ENCODE assay signal across 21 cellular contexts in the genomic region with DNA sequence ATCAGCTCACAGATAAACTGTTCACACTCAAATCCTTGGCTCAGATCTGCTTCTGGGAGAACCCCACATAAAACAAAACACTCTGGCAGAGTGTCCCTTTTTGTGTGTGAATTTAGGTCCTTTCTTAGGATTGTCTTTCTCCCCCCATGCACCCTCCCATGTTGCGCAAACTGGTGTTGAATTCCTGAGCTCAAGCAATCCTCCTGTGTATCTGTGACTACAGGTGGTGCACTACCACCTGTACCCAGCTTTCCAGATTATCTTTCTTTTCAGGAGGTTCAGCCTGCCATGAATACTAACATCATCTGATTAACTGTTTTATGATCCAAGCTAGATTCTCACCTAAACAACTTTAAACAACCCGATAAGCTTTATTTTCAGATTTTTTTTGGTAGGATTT.
"Had no signal": no experiment of that assay in that cellular context is flagged by ENCODE, and none has a peak within 500 bp of the region (broad histone marks: within the 10 kb centered on the region; RNA-seq: fewer than 3 reads in every experiment).

No MANE protein-coding gene starts in this region.

- ATAC-seq: activated CD4-positive, CD25-positive, alpha-beta regulatory T cell treated with anti-CD3 and anti-CD28 coated beads, Interleukin-2, amount 50 U/mL, for 24 hours; activated T-cell treated with anti-CD3 and anti-CD28 coated beads, Interleukin-2, amount 50 U/mL, for 72 hours; gastroesophageal sphincter; lower lobe of right lung; naive thymus-derived CD8-positive, alpha-beta T cell; stimulated activated naive B cell treated with anti-CD40 and anti-IgM and Interleukin-4, amounts not matched to agents 10 μg/mL and 1 μg/mL and 100 μg/mL, for 72 hours had no signal

- H3K27me3 ChIP-seq: esophagus squamous epithelium, gastroesophageal sphincter had no signal

- H3K9me3 ChIP-seq: esophagus squamous epithelium, gastroesophageal sphincter, lower lobe of right lung had no signal

- H3K27ac ChIP-seq: esophagus squamous epithelium, lower lobe of right lung had no signal

- H3K36me3 Mint-ChIP-seq: activated naive CD8-positive, alpha-beta T cell treated with anti-CD3 and anti-CD28 coated beads, Interleukin-2, amount 10 ng/mL, durations not matched to agents 7 days and 5 days; naive thymus-derived CD8-positive, alpha-beta T cell; stimulated activated naive B cell treated with anti-CD40 and anti-IgM and Interleukin-4, amounts not matched to agents 10 μg/mL and 1 μg/mL and 100 μg/mL, for 72 hours; type B pancreatic cell had no signal

- H3K27ac Mint-ChIP-seq: activated CD4-positive, alpha-beta memory T cell treated with anti-CD3 and anti-CD28 coated beads, Interleukin-2, amount 10 ng/mL, durations not matched to agents 7 days and 5 days; activated CD4-positive, alpha-beta T cell treated with anti-CD3 and anti-CD28 coated beads, Interleukin-2, amount 10 ng/mL, durations not matched to agents 24 days and 14 days; activated naive CD4-positive, alpha-beta T cell treated with anti-CD3 and anti-CD28 coated beads for 36 hours; activated naive CD8-positive, alpha-beta T cell treated with anti-CD3 and anti-CD28 coated beads, Interleukin-2, amount 10 ng/mL, durations not matched to agents 7 days and 5 days; endodermal cell; mesothelial cell of epicardium; naive thymus-derived CD8-positive, alpha-beta T cell; stimulated activated naive B cell treated with anti-CD40 and anti-IgM and Interleukin-4, amounts not matched to agents 10 μg/mL and 1 μg/mL and 100 μg/mL, for 72 hours; type B pancreatic cell had no signal

- H3K36me3 ChIP-seq: esophagus squamous epithelium, gastroesophageal sphincter, lower lobe of right lung had no signal

- H3K27me3 Mint-ChIP-seq: activated CD4-positive, alpha-beta memory T cell treated with anti-CD3 and anti-CD28 coated beads, Interleukin-2, amount 10 ng/mL, durations not matched to agents 7 days and 5 days; stimulated activated naive B cell treated with anti-CD40 and anti-IgM and Interleukin-4, amounts not matched to agents 10 μg/mL and 1 μg/mL and 100 μg/mL, for 72 hours; type B pancreatic cell had no signal

- FAIRE-seq: islet of Langerhans had no signal

- H3K4me3 ChIP-seq: esophagus squamous epithelium, gastroesophageal sphincter, lower lobe of right lung had no signal

- H3K9me3 Mint-ChIP-seq: activated CD4-positive, alpha-beta memory T cell treated with anti-CD3 and anti-CD28 coated beads, Interleukin-2, amount 10 ng/mL, durations not matched to agents 7 days and 5 days; activated CD4-positive, alpha-beta T cell treated with anti-CD3 and anti-CD28 coated beads, Interleukin-2, amount 10 ng/mL, durations not matched to agents 24 days and 14 days; activated naive CD4-positive, alpha-beta T cell treated with anti-CD3 and anti-CD28 coated beads for 36 hours; endodermal cell; naive thymus-derived CD8-positive, alpha-beta T cell; stimulated activated naive B cell treated with anti-CD40 and anti-IgM and Interleukin-4, amounts not matched to agents 10 μg/mL and 1 μg/mL and 100 μg/mL, for 72 hours; type B pancreatic cell had no signal

- H3K4me3 Mint-ChIP-seq: activated CD4-positive, alpha-beta memory T cell treated with anti-CD3 and anti-CD28 coated beads, Interleukin-2, amount 10 ng/mL, durations not matched to agents 7 days and 5 days; activated CD4-positive, alpha-beta T cell treated with anti-CD3 and anti-CD28 coated beads, Interleukin-2, amount 10 ng/mL, durations not matched to agents 24 days and 14 days; activated naive CD4-positive, alpha-beta T cell treated with anti-CD3 and anti-CD28 coated beads for 36 hours; activated naive CD8-positive, alpha-beta T cell treated with anti-CD3 and anti-CD28 coated beads, Interleukin-2, amount 10 ng/mL, durations not matched to agents 7 days and 5 days; activated T-cell treated with anti-CD3 and anti-CD28 coated beads, Interleukin-2, amount 50 U/mL, for 72 hours; endodermal cell; mesothelial cell of epicardium; naive thymus-derived CD8-positive, alpha-beta T cell; stimulated activated naive B cell treated with anti-CD40 and anti-IgM and Interleukin-4, amounts not matched to agents 10 μg/mL and 1 μg/mL and 100 μg/mL, for 72 hours; type B pancreatic cell had no signal

- DNase-seq: activated CD4-positive, alpha-beta memory T cell treated with anti-CD3 and anti-CD28 coated beads, Interleukin-2, amount 10 ng/mL, durations not matched to agents 7 days and 5 days; activated CD4-positive, alpha-beta T cell treated with anti-CD3 and anti-CD28 coated beads, Interleukin-2, amount 10 ng/mL, durations not matched to agents 24 days and 14 days; activated effector memory CD4-positive, alpha-beta T cell treated with Interleukin-2 at 50 U/mL for 16 hours; activated naive CD4-positive, alpha-beta T cell treated with anti-CD3 and anti-CD28 coated beads for 36 hours; activated naive CD8-positive, alpha-beta T cell treated with anti-CD3 and anti-CD28 coated beads, Interleukin-2, amount 10 ng/mL, durations not matched to agents 7 days and 5 days; activated T-cell treated with anti-CD3 and anti-CD28 coated beads, Interleukin-2, amount 50 U/mL, for 72 hours; amniotic stem cell; cerebellar nuclear complex; endodermal cell; esophagus squamous epithelium; head of caudate nucleus; lower lobe of right lung; naive thymus-derived CD8-positive, alpha-beta T cell; stimulated activated CD4-positive, alpha-beta T cell treated with anti-CD3 and anti-CD28 coated beads, Interleukin-2, amount 100 ng/mL, for 48 hours; stimulated activated CD8-positive, alpha-beta memory T cell treated with anti-CD3 and anti-CD28 coated beads, Interleukin-4, amount 100 ng/mL, for 48 hours; stimulated activated naive B cell treated with anti-CD40 and anti-IgM and Interleukin-4, amounts not matched to agents 10 μg/mL and 1 μg/mL and 100 μg/mL, for 72 hours had no signal
